ENCODE assay signal across 21 cellular contexts in genomic region chr12:59056931-59057330, GRCh38.
DNase-seq lines count a peak whose midpoint lies in the region; ATAC-seq and TF ChIP-seq lines count a peak whose summit lies in the region.
"Had no signal": no experiment of that assay in that cellular context is flagged by ENCODE, and none has a peak within 500 bp of the region (broad histone marks: within the 10 kb centered on the region; RNA-seq: fewer than 3 reads in every experiment).

No MANE protein-coding gene starts in this region.

- no peaks in the 10 kb centered on the region for H4K20me1 ChIP-seq in neural progenitor cell (ENCODE audit: low read depth)

- H3K9me3 ChIP-seq in RWPE2 (ENCODE audit: severe bottlenecking) (no peaks in the 10 kb centered on the region), neural progenitor cell (ENCODE audit: low read depth) (no peaks in the 10 kb centered on the region), lower lobe of right lung (no peaks in the 10 kb centered on the region)

- H3K79me2 ChIP-seq in neural progenitor cell (ENCODE audit: low read depth), result no peaks in the 10 kb centered on the region

- H3K36me3 Mint-ChIP-seq in Calu3 (ENCODE audit: insufficient read depth, unreplicated experiment) (peaks cover 49% of the 10 kb centered on the region), neural progenitor cell (no peaks in the 10 kb centered on the region)
- H3K36me3 Mint-ChIP-seq: CD4-positive, CD25-positive, alpha-beta regulatory T cell had no signal

- H3K9me3 Mint-ChIP-seq in Calu3 (ENCODE audit: low read depth, unreplicated experiment) (no peaks in the 10 kb centered on the region), neural progenitor cell (no peaks in the 10 kb centered on the region)

- ATAC-seq in RWPE2 (ENCODE audit: low read depth), result no peak
- no peak for ATAC-seq in lower lobe of right lung
- no peak for ATAC-seq in HG03439 (IDR thresholded peaks at IDR 0.05; ENCODE audit: unreplicated experiment)
- ATAC-seq: K562, PC-3 had no signal

- H3K36me3 ChIP-seq in RWPE2 (ENCODE audit: low read depth) (no peaks in the 10 kb centered on the region), neural progenitor cell (no peaks in the 10 kb centered on the region), lower lobe of right lung (no peaks in the 10 kb centered on the region)

- peak overlapping the region; percentile 69 for H2AFZ ChIP-seq in neural progenitor cell (replicated peaks)

- peaks cover 82% of the 10 kb centered on the region for H3K4me1 Mint-ChIP-seq in Calu3 (ENCODE audit: low read depth, unreplicated experiment)
- H3K4me1 Mint-ChIP-seq in neural progenitor cell, result peaks cover 26% of the 10 kb centered on the region
- H3K4me1 Mint-ChIP-seq: B cell had no signal

- H3K9ac ChIP-seq in neural progenitor cell, result no peak overlapping the region

- no peak for DNase-seq in Calu3
- no peak for DNase-seq in RWPE2 (ENCODE audit: low spot score)
- DNase-seq in epithelial cell of esophagus (ENCODE audit: low read depth), result peak; percentile 53
- no peak for DNase-seq in neural progenitor cell (ENCODE audit: low spot score)
- no peak for DNase-seq in lower lobe of right lung
- DNase-seq in NCI-H2107 treated with DMSO at 0.1 percent for 48 hours (lab: John Stamatoyannopoulos, UW; ENCODE audit: unreplicated experiment), result no peak
- no peak for DNase-seq in activated T-cell treated with anti-CD3 and anti-CD28 coated beads, Interleukin-2, amount 50 U/mL, for 48 hours
- DNase-seq: 8988T; CD4-positive, CD25-positive, alpha-beta regulatory T cell; COR-L47; GF-D8; NCI-H1105; NCI-H1694 treated with DMSO at 0.1 percent for 48 hours; NCI-H510A treated with DMSO at 0.1 percent for 48 hours; NCI-H774; PC-3; RPMI8226; SIG-M5 had no signal

- H3K4me3 Mint-ChIP-seq in Calu3 (ENCODE audit: low read depth, unreplicated experiment) (peak overlapping the region; percentile 68), neural progenitor cell (no peak overlapping the region)
- H3K4me3 Mint-ChIP-seq: B cell; CD4-positive, CD25-positive, alpha-beta regulatory T cell had no signal

- CTCF ChIA-PET in Calu3 (lab: Charles Lee), result interaction anchor here (1.1 to 5.8 kb wide), 2 partner anchors 11 to 124 kb away, joined by 3 to 61 read pairs; no protein-coding TSS in a partner anchor

- BruUV-seq in Calu3 (replicated peaks; lab: Mats Ljungman, UMichigan), result no TSS peak

- TF ChIP-seq CTCF in Calu3 (IDR thresholded peaks at IDR 0.05; ENCODE audit: unreplicated experiment), result no peak
- TF ChIP-seq CTCF in RWPE2 (IDR thresholded peaks at IDR 0.05; ENCODE audit: poor library complexity, severe bottlenecking), result no peak
- no peak for TF ChIP-seq CTCF in epithelial cell of esophagus (IDR thresholded peaks at IDR 0.05; ENCODE audit: insufficient read depth, low read depth, low read length, missing control alignments)
- TF ChIP-seq CTCF in neural progenitor cell (IDR thresholded peaks at IDR 0.05), result no peak
- no peak for TF ChIP-seq CTCF in lower lobe of right lung (IDR thresholded peaks at IDR 0.05)

- H3K27me3 Mint-ChIP-seq in Calu3 (ENCODE audit: unreplicated experiment) (no peaks in the 10 kb centered on the region), neural progenitor cell (ENCODE audit: insufficient read depth, low read depth) (peaks cover 6% of the 10 kb centered on the region)
- H3K27me3 Mint-ChIP-seq: B cell; CD4-positive, CD25-positive, alpha-beta regulatory T cell had no signal

- intact Hi-C loops in Calu3 (cut with micrococcal nuclease; ENCODE audit: unreplicated experiment) (no loop called here), lower lobe of right lung (cut with DNase I) (no loop called here)

- peak overlapping the region; percentile 50 for H3K4me2 ChIP-seq in neural progenitor cell

- H3K27me3 ChIP-seq in RWPE2 (ENCODE audit: insufficient read depth, poor library complexity, severe bottlenecking), result no peaks in the 10 kb centered on the region
- H3K27me3 ChIP-seq in neural progenitor cell, result no peaks in the 10 kb centered on the region
- H3K27me3 ChIP-seq in lower lobe of right lung (ENCODE audit: low read depth), result no peaks in the 10 kb centered on the region

- H3K27ac ChIP-seq in RWPE2 (ENCODE audit: poor library complexity, severe bottlenecking), result peak overlapping the region; percentile 90
- H3K27ac ChIP-seq in neural progenitor cell, result no peak overlapping the region
- no peak overlapping the region for H3K27ac ChIP-seq in lower lobe of right lung

- H3K27ac Mint-ChIP-seq in Calu3 (ENCODE audit: unreplicated experiment) (peak overlapping the region; percentile 95), neural progenitor cell (peak overlapping the region; percentile 67)
- H3K27ac Mint-ChIP-seq: B cell; CD4-positive, CD25-positive, alpha-beta regulatory T cell had no signal

- peaks cover 34% of the 10 kb centered on the region for H3K4me1 ChIP-seq in RWPE2 (ENCODE audit: insufficient read depth, poor library complexity, severe bottlenecking)
- peaks cover 34% of the 10 kb centered on the region for H3K4me1 ChIP-seq in neural progenitor cell
- H3K4me1 ChIP-seq in lower lobe of right lung, result no peaks in the 10 kb centered on the region

- H3K4me3 ChIP-seq in RWPE2 (ENCODE audit: severe bottlenecking) (no peak overlapping the region), epithelial cell of esophagus (ENCODE audit: low read length) (no peak overlapping the region), neural progenitor cell (no peak overlapping the region), lower lobe of right lung (no peak overlapping the region)
- H3K4me3 ChIP-seq: K562 had no signal

- H3F3A ChIP-seq in neural progenitor cell (ENCODE audit: low read depth), result peaks cover 19% of the 10 kb centered on the region
